17 cellular contexts compared by ENCODE assay signal in genomic region chr17:21066394-21066793, GRCh38.
"Had no signal": no experiment of that assay in that cellular context is flagged by ENCODE, and none has a peak within 500 bp of the region (broad histone marks: within the 10 kb centered on the region; RNA-seq: fewer than 3 reads in every experiment).

No MANE protein-coding gene starts in this region.

- H3K4me1 Mint-ChIP-seq: activated CD4-positive, alpha-beta memory T cell treated with anti-CD3 and anti-CD28 coated beads, Interleukin-2, amount 10 ng/mL, durations not matched to agents 7 days and 5 days; activated naive CD8-positive, alpha-beta T cell treated with anti-CD3 and anti-CD28 coated beads for 36 hours; immature natural killer cell; mesothelial cell of epicardium had no signal

- H3K4me1 ChIP-seq: breast epithelium, lower lobe of right lung, parathyroid adenoma had no signal

- H3K9me3 ChIP-seq: breast epithelium, lower lobe of right lung had no signal

- H3K9me3 Mint-ChIP-seq: activated CD4-positive, alpha-beta memory T cell treated with anti-CD3 and anti-CD28 coated beads, Interleukin-2, amount 10 ng/mL, durations not matched to agents 7 days and 5 days; activated naive CD8-positive, alpha-beta T cell treated with anti-CD3 and anti-CD28 coated beads for 36 hours; activated T-cell treated with anti-CD3 and anti-CD28 coated beads, Interleukin-2, amount 50 U/mL, for 72 hours; immature natural killer cell; naive B cell; stimulated activated naive B cell treated with anti-CD40 and anti-IgM and Interleukin-4, amounts not matched to agents 10 μg/mL and 1 μg/mL and 100 μg/mL, for 72 hours; T-helper 2 cell treated with Interferon-gamma antibody and Interleukin-4, amounts not matched to agents 5 μg/mL and 100 μg/mL, for 36 hours had no signal

- H3K27me3 ChIP-seq: breast epithelium had no signal

- FAIRE-seq: small intestine had no signal

- H3K79me2 ChIP-seq: parathyroid adenoma had no signal

- H3K36me3 Mint-ChIP-seq: activated naive CD8-positive, alpha-beta T cell treated with anti-CD3 and anti-CD28 coated beads for 36 hours; mesothelial cell of epicardium; naive B cell had no signal

- H3K4me3 ChIP-seq: breast epithelium, lower lobe of right lung had no signal

- H3K27me3 Mint-ChIP-seq: activated CD4-positive, alpha-beta memory T cell treated with anti-CD3 and anti-CD28 coated beads, Interleukin-2, amount 10 ng/mL, durations not matched to agents 7 days and 5 days; naive B cell; stimulated activated naive B cell treated with anti-CD40 and anti-IgM and Interleukin-4, amounts not matched to agents 10 μg/mL and 1 μg/mL and 100 μg/mL, for 72 hours had no signal

- H3K9ac ChIP-seq: parathyroid adenoma had no signal

- H3K27ac Mint-ChIP-seq: activated CD4-positive, alpha-beta memory T cell treated with anti-CD3 and anti-CD28 coated beads, Interleukin-2, amount 10 ng/mL, durations not matched to agents 7 days and 5 days; activated naive CD8-positive, alpha-beta T cell treated with anti-CD3 and anti-CD28 coated beads for 36 hours; activated T-cell treated with anti-CD3 and anti-CD28 coated beads, Interleukin-2, amount 50 U/mL, for 72 hours; immature natural killer cell; mesothelial cell of epicardium; naive B cell; stimulated activated naive B cell treated with anti-CD40 and anti-IgM and Interleukin-4, amounts not matched to agents 10 μg/mL and 1 μg/mL and 100 μg/mL, for 72 hours; T-helper 2 cell treated with Interferon-gamma antibody and Interleukin-4, amounts not matched to agents 5 μg/mL and 100 μg/mL, for 36 hours had no signal

- H2AFZ ChIP-seq: parathyroid adenoma had no signal

- ATAC-seq: activated T-cell treated with anti-CD3 and anti-CD28 coated beads, Interleukin-2, amount 50 U/mL, for 72 hours; left cardiac atrium; lower lobe of right lung; stimulated activated naive B cell treated with anti-CD40 and anti-IgM and Interleukin-4, amounts not matched to agents 10 μg/mL and 1 μg/mL and 100 μg/mL, for 72 hours had no signal

- DNase-seq: activated CD4-positive, alpha-beta memory T cell treated with anti-CD3 and anti-CD28 coated beads, Interleukin-2, amount 10 ng/mL, durations not matched to agents 7 days and 5 days; activated gamma-delta T cell treated with Interleukin-2 at 50 U/mL for 16 hours; activated naive CD8-positive, alpha-beta T cell treated with anti-CD3 and anti-CD28 coated beads for 36 hours; activated T-cell treated with anti-CD3 and anti-CD28 coated beads, Interleukin-2, amount 50 U/mL, for 72 hours; aorta; immature natural killer cell; left cardiac atrium; lower lobe of right lung; naive B cell; retina; small intestine; stimulated activated naive B cell treated with anti-CD40 and anti-IgM and Interleukin-4, amounts not matched to agents 10 μg/mL and 1 μg/mL and 100 μg/mL, for 72 hours; trophoblast cell had no signal

- H3K36me3 ChIP-seq: breast epithelium, lower lobe of right lung had no signal

- H3K27ac ChIP-seq: breast epithelium, lower lobe of right lung, parathyroid adenoma had no signal

- H3K4me3 Mint-ChIP-seq: activated CD4-positive, alpha-beta memory T cell treated with anti-CD3 and anti-CD28 coated beads, Interleukin-2, amount 10 ng/mL, durations not matched to agents 7 days and 5 days; activated naive CD8-positive, alpha-beta T cell treated with anti-CD3 and anti-CD28 coated beads for 36 hours; activated T-cell treated with anti-CD3 and anti-CD28 coated beads, Interleukin-2, amount 50 U/mL, for 72 hours; immature natural killer cell; mesothelial cell of epicardium; naive B cell; stimulated activated naive B cell treated with anti-CD40 and anti-IgM and Interleukin-4, amounts not matched to agents 10 μg/mL and 1 μg/mL and 100 μg/mL, for 72 hours; T-helper 2 cell treated with Interferon-gamma antibody and Interleukin-4, amounts not matched to agents 5 μg/mL and 100 μg/mL, for 36 hours had no signal
